In genomic region chr1:119225831-119226230, GRCh38 we compare ENCODE assay signal across 22 cellular contexts.
DNase-seq lines count a peak whose midpoint lies in the region; ATAC-seq, FAIRE-seq and TF ChIP-seq lines count a peak whose summit lies in the region.
"Had no signal": no experiment of that assay in that cellular context is flagged by ENCODE, and none has a peak within 500 bp of the region (broad histone marks: within the 10 kb centered on the region; RNA-seq: fewer than 3 reads in every experiment).

No MANE protein-coding gene starts in this region.

- no peak overlapping the region for H3K4me2 ChIP-seq in K562 (ENCODE audit: insufficient read depth, low read length)

- in situ Hi-C loops in K562 (cut with MboI) = no loop called here

- TF ChIP-seq CTCF in GM06990 (IDR thresholded peaks at IDR 0.05; ENCODE audit: insufficient read depth, low read length, poor library complexity, severe bottlenecking) = peak; percentile 19
- TF ChIP-seq CTCF in K562 (IDR thresholded peaks at IDR 0.05 in 2 of 3, conservative IDR thresholded peaks at IDR 0.05 in 1 of 3; ENCODE audit: insufficient read depth in 2 of 3, low read depth in 1 of 3, low read length in 3 of 3) = peak; percentile 16 to 26 (median 20); a peak in 2 of 6 replicates
- TF ChIP-seq CTCF in nephron (IDR thresholded peaks at IDR 0.05; ENCODE audit: unreplicated experiment in 3 of 3) = peak in 1 of 3 experiments; percentile 7

- no peak overlapping the region for H3K27ac ChIP-seq in K562 (ENCODE audit: extremely low read depth, low read depth, low read length)
- H3K27ac ChIP-seq: testis had no signal

- no peak for TF ChIP-seq POLR2A in K562 (conservative IDR thresholded peaks at IDR 0.05)

- H3K27me3 ChIP-seq in GM06990 (replicated peaks; ENCODE audit: control insufficient read depth, insufficient read depth, low read length) (no peaks in the 10 kb centered on the region), H7 (ENCODE audit: control insufficient read depth, insufficient read depth, low read length) (no peaks in the 10 kb centered on the region; the same call in 1 of the 2 replicates), K562 (ENCODE audit: control insufficient read depth in 2 of 2, insufficient read depth in 2 of 2, low read length in 2 of 2) (no peaks in the 10 kb centered on the region; a peak in 1 of 5 replicates)
- H3K27me3 ChIP-seq: testis had no signal

- POLR2A ChIA-PET in K562 (lab: Yijun Ruan, JAX) = no interaction called here

- peak overlapping the region; percentile 59 to 93 (median 68) for H3K27ac Mint-ChIP-seq in nephron
- H3K27ac Mint-ChIP-seq: activated naive CD4-positive, alpha-beta T cell treated with anti-CD3 and anti-CD28 coated beads for 36 hours; activated T-cell treated with anti-CD3 and anti-CD28 coated beads, Interleukin-2, amount 50 U/mL, for 24 hours; mesothelial cell of epicardium had no signal

- H3K36me3 ChIP-seq in GM06990 (ENCODE audit: control insufficient read depth, insufficient read depth, low read length) (no peaks in the 10 kb centered on the region), H7 (replicated peaks; ENCODE audit: control insufficient read depth, insufficient read depth, low read length) (no peaks in the 10 kb centered on the region), K562 (ENCODE audit: control insufficient read depth, insufficient read depth, low read length) (no peaks in the 10 kb centered on the region)

- no peaks in the 10 kb centered on the region for H3K9me3 Mint-ChIP-seq in nephron
- H3K9me3 Mint-ChIP-seq: activated naive CD4-positive, alpha-beta T cell treated with anti-CD3 and anti-CD28 coated beads for 36 hours; activated T-cell treated with anti-CD3 and anti-CD28 coated beads, Interleukin-2, amount 50 U/mL, for 24 hours; mesothelial cell of epicardium; neural crest cell had no signal

- no peaks in the 10 kb centered on the region for H3K27me3 Mint-ChIP-seq in nephron (ENCODE audit: low read depth)
- H3K27me3 Mint-ChIP-seq: activated T-cell treated with anti-CD3 and anti-CD28 coated beads, Interleukin-2, amount 50 U/mL, for 24 hours had no signal

- H3K9me3 ChIP-seq in K562 (replicated peaks; ENCODE audit: control insufficient read depth, insufficient read depth, low read depth, low read length) = no peaks in the 10 kb centered on the region
- H3K9me3 ChIP-seq: testis had no signal

- BruUV-seq in K562 (replicated peaks; lab: Mats Ljungman, UMichigan) = no TSS peak

- H3K4me1 Mint-ChIP-seq in nephron = peaks cover 55% of the 10 kb centered on the region

- TF ChIP-seq RAD21 in K562 (CRISPR knock-in tag; conservative IDR thresholded peaks at IDR 0.05 in 1 of 2, IDR thresholded peaks at IDR 0.05 in 1 of 2) = 0 out of 4 replicates have a peak, but pooled peaks of 1 of the 2 experiments have one; percentile 13

- H3K4me3 ChIP-seq in GM06990 (replicated peaks; ENCODE audit: low read depth, low read length) = no peak overlapping the region
- H3K4me3 ChIP-seq in H7 (ENCODE audit: insufficient read depth, low read depth, low read length) = no peak overlapping the region
- no peak overlapping the region for H3K4me3 ChIP-seq in K562
- H3K4me3 ChIP-seq: testis had no signal

- no peak for FAIRE-seq in K562 (lab: Jason Lieb, UNC)
- FAIRE-seq: GM19239 had no signal

- TF ChIP-seq EP300 in K562 (IDR thresholded peaks at IDR 0.05; ENCODE audit: low read length) = no peak

- intact Hi-C loops in K562 (cut with micrococcal nuclease) = no loop called here

- H2AFZ ChIP-seq in K562 (ENCODE audit: low read depth, low read length) = no peak overlapping the region

- no peaks in the 10 kb centered on the region for H3K9me1 ChIP-seq in K562 (ENCODE audit: control insufficient read depth, insufficient read depth, low read length)

- no peaks in the 10 kb centered on the region for H3K79me2 ChIP-seq in K562 (ENCODE audit: control insufficient read depth, insufficient read depth, low read length)

- no peak; the same call in 2 of the 3 replicates for ATAC-seq in K562
- ATAC-seq in GM18858 (IDR thresholded peaks at IDR 0.05; ENCODE audit: unreplicated experiment) = no peak
- ATAC-seq in GM18870 (IDR thresholded peaks at IDR 0.05; ENCODE audit: unreplicated experiment) = no peak

- H3K4me1 ChIP-seq in K562 (replicated peaks in 1 of 2; ENCODE audit: control insufficient read depth in 2 of 2, insufficient read depth in 2 of 2, low read length in 2 of 2) = no peaks in the 10 kb centered on the region
- H3K4me1 ChIP-seq: testis had no signal

- DNase-seq in GM06990 (ENCODE audit: extremely low read depth, insufficient read length) (no peak), H7 (peak; percentile 22), K562 (ENCODE audit: extremely low read depth in 1 of 4, low spot score in 3 of 4) (no peak), NCI-H774 (lab: John Stamatoyannopoulos, UW) (no peak)
- no peak for DNase-seq in activated T-cell treated with anti-CD3 and anti-CD28 coated beads, Interleukin-2, amount 50 U/mL, for 1 hour
- DNase-seq: activated CD4-positive, alpha-beta T cell treated with anti-CD3 and anti-CD28 coated beads, Interleukin-2, amount 50 U/mL, for 1 hour; activated naive CD4-positive, alpha-beta T cell treated with anti-CD3 and anti-CD28 coated beads for 36 hours; activated T-cell treated with anti-CD3 and anti-CD28 coated beads, Interleukin-2, amount 50 U/mL, for 24 hours; AML-193; aorta; hippocampal formation; Kasumi-1; NCI-H1436; NCI-H226; SW 1271; testis had no signal

- peak overlapping the region in 1 of 3 experiments; percentile 62 for H3K4me3 Mint-ChIP-seq in nephron
- H3K4me3 Mint-ChIP-seq: activated naive CD4-positive, alpha-beta T cell treated with anti-CD3 and anti-CD28 coated beads for 36 hours; activated T-cell treated with anti-CD3 and anti-CD28 coated beads, Interleukin-2, amount 50 U/mL, for 24 hours; mesothelial cell of epicardium; neural crest cell had no signal

- H3K36me3 Mint-ChIP-seq in nephron (ENCODE audit: low read depth) = no peaks in the 10 kb centered on the region
- H3K36me3 Mint-ChIP-seq: mesothelial cell of epicardium had no signal

- WGBS in K562 (ENCODE audit: insufficient coverage, low coverage, missing lambda C conversion rate) = 25% methylated on average over 2 of the region's 2 CpGs

- H4K20me1 ChIP-seq in K562 (replicated peaks; ENCODE audit: control insufficient read depth, insufficient read depth, low read length) = no peaks in the 10 kb centered on the region

- no peak overlapping the region for H3K9ac ChIP-seq in K562 (ENCODE audit: insufficient read depth in 1 of 2, low read depth in 2 of 2, low read length in 2 of 2)

- CTCF ChIA-PET in K562 (lab: Yijun Ruan, JAX; ENCODE audit: low intra/inter-chr PET ratio) = no interaction called here

TF ChIP-seq in K562, 482 proteins besides CTCF, POLR2A, EP300 and RAD21:
- TF ChIP-seq HMBOX1 (IDR thresholded peaks at IDR 0.05) (no peak), CBFA2T3 (IDR thresholded peaks at IDR 0.05) (no peak), IRF9 (tag; IDR thresholded peaks at IDR 0.05) (no peak), E2F4 (CRISPR knock-in tag; IDR thresholded peaks at IDR 0.05; ENCODE audit: low read depth) (no peak), KLF1 (tag; IDR thresholded peaks at IDR 0.05) (no peak), ZBTB9 (CRISPR knock-in tag; IDR thresholded peaks at IDR 0.05) (no peak), CC2D1A (IDR thresholded peaks at IDR 0.05) (no peak), ERF (CRISPR knock-in tag; IDR thresholded peaks at IDR 0.05) (no peak)
